In genomic region chr6:52993461-52993860, GRCh38 we compare ENCODE assay signal across 9 cellular contexts. TPM values are rescaled to one million over a fixed set of nuclear protein-coding genes. Genes with fewer than 3 reads are reported as not detected.
DNase-seq lines count a peak whose midpoint lies in the region; ATAC-seq, FAIRE-seq and TF ChIP-seq lines count a peak whose summit lies in the region.
"Had no signal": no experiment of that assay in that cellular context is flagged by ENCODE, and none has a peak within 500 bp of the region (broad histone marks: within the 10 kb centered on the region; RNA-seq: fewer than 3 reads in every experiment).

No MANE protein-coding gene starts in this region.

- H3K27me3 Mint-ChIP-seq in activated CD4-positive, alpha-beta T cell treated with anti-CD3 and anti-CD28 coated beads, Interleukin-2, amount 10 ng/mL, durations not matched to agents 24 days and 14 days, result peaks cover 10% of the 10 kb centered on the region
- peaks cover 7% of the 10 kb centered on the region for H3K27me3 Mint-ChIP-seq in activated CD4-positive, alpha-beta T cell treated with anti-CD3 and anti-CD28 coated beads, Interleukin-2, amount 10 ng/mL, durations not matched to agents 7 days and 5 days

- H3K4me3 ChIP-seq in K562 (no peak overlapping the region), suprapubic skin (peak overlapping the region; percentile 66), PC-9 (no peak overlapping the region)

- no peak for TF ChIP-seq POLR2A in K562 (conservative IDR thresholded peaks at IDR 0.05)
- TF ChIP-seq POLR2A in suprapubic skin (IDR thresholded peaks at IDR 0.05), result no peak

- peaks cover 7% of the 10 kb centered on the region for H3K9me3 Mint-ChIP-seq in activated CD4-positive, alpha-beta T cell treated with anti-CD3 and anti-CD28 coated beads, Interleukin-2, amount 10 ng/mL, durations not matched to agents 24 days and 14 days
- H3K9me3 Mint-ChIP-seq in activated CD4-positive, alpha-beta T cell treated with anti-CD3 and anti-CD28 coated beads, Interleukin-2, amount 10 ng/mL, durations not matched to agents 7 days and 5 days, result no peaks in the 10 kb centered on the region

- no peaks in the 10 kb centered on the region; a peak in 1 of 5 replicates for H3K27me3 ChIP-seq in K562 (ENCODE audit: control insufficient read depth in 2 of 2, insufficient read depth in 2 of 2, low read length in 2 of 2)
- no peaks in the 10 kb centered on the region for H3K27me3 ChIP-seq in layer of hippocampus (ENCODE audit: control insufficient read depth, insufficient read depth, low read length)
- H3K27me3 ChIP-seq in suprapubic skin, result no peaks in the 10 kb centered on the region
- H3K27me3 ChIP-seq in PC-9 (ENCODE audit: insufficient read depth, low read depth), result no peaks in the 10 kb centered on the region

- no peaks in the 10 kb centered on the region for H3K9me2 ChIP-seq in PC-9 (ENCODE audit: insufficient read depth)

- H3K79me2 ChIP-seq in K562 (ENCODE audit: control insufficient read depth, insufficient read depth, low read length) (no peaks in the 10 kb centered on the region), PC-9 (ENCODE audit: low read depth) (no peaks in the 10 kb centered on the region)

- CTCF ChIA-PET in activated CD4-positive, alpha-beta T cell treated with anti-CD3 and anti-CD28 coated beads, Interleukin-2, amount 10 ng/mL, durations not matched to agents 7 days and 5 days (lab: Charles Lee), result interaction anchor here (2.5 kb wide), 1 partner anchor 9 kb away, joined by 19 read pairs; no protein-coding TSS in a partner anchor
- CTCF ChIA-PET in K562 (lab: Yijun Ruan, JAX; ENCODE audit: low intra/inter-chr PET ratio) (no interaction called here), PC-9 (lab: Charles Lee) (interaction anchor here (0.7 kb wide), 1 partner anchor 39 kb away, joined by 3 read pairs; no protein-coding TSS in a partner anchor)

- no peak for DNase-seq in activated CD4-positive, alpha-beta T cell treated with anti-CD3 and anti-CD28 coated beads, Interleukin-2, amount 10 ng/mL, durations not matched to agents 24 days and 14 days
- DNase-seq in activated CD4-positive, alpha-beta T cell treated with anti-CD3 and anti-CD28 coated beads, Interleukin-2, amount 10 ng/mL, durations not matched to agents 7 days and 5 days, result no peak
- DNase-seq in K562 (ENCODE audit: extremely low read depth in 1 of 4, low spot score in 3 of 4) (no peak), suprapubic skin (ENCODE audit: low spot score in 2 of 2) (no peak), NCI-H1694 (lab: John Stamatoyannopoulos, UW) (no peak), PC-9 (no peak)
- DNase-seq: amniotic stem cell had no signal

- H3K4me1 Mint-ChIP-seq in activated CD4-positive, alpha-beta T cell treated with anti-CD3 and anti-CD28 coated beads, Interleukin-2, amount 10 ng/mL, durations not matched to agents 24 days and 14 days, result peaks cover 51% of the 10 kb centered on the region
- peaks cover 36% of the 10 kb centered on the region for H3K4me1 Mint-ChIP-seq in activated CD4-positive, alpha-beta T cell treated with anti-CD3 and anti-CD28 coated beads, Interleukin-2, amount 10 ng/mL, durations not matched to agents 7 days and 5 days

- ATAC-seq in K562 (no peak), HG03139 (IDR thresholded peaks at IDR 0.05; ENCODE audit: unreplicated experiment) (no peak)

- peak overlapping the region; percentile 94 for H3K4me3 Mint-ChIP-seq in activated CD4-positive, alpha-beta T cell treated with anti-CD3 and anti-CD28 coated beads, Interleukin-2, amount 10 ng/mL, durations not matched to agents 24 days and 14 days
- no peak overlapping the region for H3K4me3 Mint-ChIP-seq in activated CD4-positive, alpha-beta T cell treated with anti-CD3 and anti-CD28 coated beads, Interleukin-2, amount 10 ng/mL, durations not matched to agents 7 days and 5 days

- intact Hi-C loops in activated CD4-positive, alpha-beta T cell treated with anti-CD3 and anti-CD28 coated beads, Interleukin-2, amount 10 ng/mL, durations not matched to agents 24 days and 14 days (cut with micrococcal nuclease), result loop anchor here (5.0 to 10.0 kb wide), 5 partner anchors 341 to 836 kb away; partner anchors contain the start of gene GCLC
- intact Hi-C loops in K562 (cut with micrococcal nuclease), result loop anchor here (10.0 kb wide), 1 partner anchor 269 kb away; no protein-coding TSS in a partner anchor
- intact Hi-C loops in PC-9 (cut with micrococcal nuclease; ENCODE audit: unreplicated experiment), result loop anchor here (5.0 kb wide), 1 partner anchor 86 kb away; the partner anchor contains the start of gene GSTA3

- no peak for TF ChIP-seq CTCF in K562 (IDR thresholded peaks at IDR 0.05 in 2 of 3, conservative IDR thresholded peaks at IDR 0.05 in 1 of 3; ENCODE audit: insufficient read depth in 2 of 3, low read depth in 1 of 3, low read length in 3 of 3)
- no peak for TF ChIP-seq CTCF in suprapubic skin (IDR thresholded peaks at IDR 0.05)
- TF ChIP-seq CTCF in PC-9 (conservative IDR thresholded peaks at IDR 0.05), result no peak

- H3K9ac ChIP-seq in K562 (ENCODE audit: insufficient read depth in 1 of 2, low read depth in 2 of 2, low read length in 2 of 2), result no peak overlapping the region

- POLR2A ChIA-PET in activated CD4-positive, alpha-beta T cell treated with anti-CD3 and anti-CD28 coated beads, Interleukin-2, amount 10 ng/mL, durations not matched to agents 7 days and 5 days (lab: Charles Lee), result interaction anchor here (0.7 to 1.0 kb wide), 2 partner anchors 8 to 10 kb away, joined by 3 to 4 read pairs; no protein-coding TSS in a partner anchor
- POLR2A ChIA-PET in K562 (lab: Yijun Ruan, JAX), result interaction anchor here (0.8 to 2.0 kb wide), 5 partner anchors 8 to 73 kb away, joined by 3 to 9 read pairs (median 4); partner anchors contain the start of gene FBXO9
- POLR2A ChIA-PET in PC-9 (lab: Charles Lee; ENCODE audit: unreplicated experiment), result interaction anchor here (0.6 to 0.7 kb wide), 2 partner anchors 29 to 62 kb away, joined by 3 to 4 read pairs; no protein-coding TSS in a partner anchor

- H2AFZ ChIP-seq in K562 (ENCODE audit: low read depth, low read length), result peak overlapping the region; percentile 91; the same call in 1 of the 2 replicates
- no peak overlapping the region for H2AFZ ChIP-seq in PC-9

- in situ Hi-C loops in K562 (cut with MboI), result loop anchor here (5.0 kb wide), 1 partner anchor 64 kb away; no protein-coding TSS in a partner anchor

- TF ChIP-seq EP300 in K562 (IDR thresholded peaks at IDR 0.05; ENCODE audit: low read length) (no peak), suprapubic skin (IDR thresholded peaks at IDR 0.05) (no peak)

- peaks cover 6% of the 10 kb centered on the region for H3F3A ChIP-seq in PC-9 (ENCODE audit: insufficient read depth, low read depth)

- H3K36me3 ChIP-seq in K562 (ENCODE audit: control insufficient read depth, insufficient read depth, low read length) (no peaks in the 10 kb centered on the region), suprapubic skin (peaks cover 3% of the 10 kb centered on the region), PC-9 (ENCODE audit: low read depth) (no peaks in the 10 kb centered on the region)

- FAIRE-seq in K562 (lab: Jason Lieb, UNC), result no peak

- BruUV-seq in K562 (replicated peaks; lab: Mats Ljungman, UMichigan) (no TSS peak), PC-9 (replicated peaks; lab: Mats Ljungman, UMichigan) (no TSS peak)

- no peaks in the 10 kb centered on the region for H3K9me3 ChIP-seq in K562 (replicated peaks; ENCODE audit: control insufficient read depth, insufficient read depth, low read depth, low read length)
- H3K9me3 ChIP-seq in suprapubic skin, result no peaks in the 10 kb centered on the region
- no peaks in the 10 kb centered on the region for H3K9me3 ChIP-seq in PC-9 (ENCODE audit: insufficient read depth, low read depth)

- peaks cover 28% of the 10 kb centered on the region for H3K36me3 Mint-ChIP-seq in activated CD4-positive, alpha-beta T cell treated with anti-CD3 and anti-CD28 coated beads, Interleukin-2, amount 10 ng/mL, durations not matched to agents 24 days and 14 days (ENCODE audit: low read depth)
- H3K36me3 Mint-ChIP-seq in activated CD4-positive, alpha-beta T cell treated with anti-CD3 and anti-CD28 coated beads, Interleukin-2, amount 10 ng/mL, durations not matched to agents 7 days and 5 days (ENCODE audit: low read depth), result peaks cover 2% of the 10 kb centered on the region

- H3K27ac ChIP-seq in K562 (ENCODE audit: extremely low read depth, low read depth, low read length) (no peak overlapping the region), layer of hippocampus (ENCODE audit: low read depth, low read length) (peak overlapping the region; percentile 96), suprapubic skin (peak overlapping the region; percentile 88), PC-9 (no peak overlapping the region)

- H3K4me2 ChIP-seq in K562 (ENCODE audit: insufficient read depth, low read length), result no peak overlapping the region
- H3K4me2 ChIP-seq in PC-9, result no peak overlapping the region

- TF ChIP-seq RAD21 in K562 (CRISPR knock-in tag; conservative IDR thresholded peaks at IDR 0.05 in 1 of 2, IDR thresholded peaks at IDR 0.05 in 1 of 2), result no peak

- 34% methylated on average over 2 of the region's 2 CpGs for WGBS in K562 (ENCODE audit: insufficient coverage, low coverage, missing lambda C conversion rate)
- WGBS in suprapubic skin, result 23% methylated on average over 2 of the region's 2 CpGs

- H4K20me1 ChIP-seq in K562 (replicated peaks; ENCODE audit: control insufficient read depth, insufficient read depth, low read length) (no peaks in the 10 kb centered on the region), PC-9 (ENCODE audit: insufficient read depth) (no peaks in the 10 kb centered on the region)

- H3K4me1 ChIP-seq in K562 (replicated peaks in 1 of 2; ENCODE audit: control insufficient read depth in 2 of 2, insufficient read depth in 2 of 2, low read length in 2 of 2), result peaks cover 0 to 10% of the 10 kb centered on the region in 2 experiments; a peak in 3 of 5 replicates
- H3K4me1 ChIP-seq in suprapubic skin, result peaks cover 24% of the 10 kb centered on the region
- H3K4me1 ChIP-seq in PC-9 (replicated peaks; ENCODE audit: insufficient read depth), result peaks cover 39% of the 10 kb centered on the region

- peak overlapping the region; percentile 79 for H3K27ac Mint-ChIP-seq in activated CD4-positive, alpha-beta T cell treated with anti-CD3 and anti-CD28 coated beads, Interleukin-2, amount 10 ng/mL, durations not matched to agents 24 days and 14 days
- H3K27ac Mint-ChIP-seq in activated CD4-positive, alpha-beta T cell treated with anti-CD3 and anti-CD28 coated beads, Interleukin-2, amount 10 ng/mL, durations not matched to agents 7 days and 5 days, result no peak overlapping the region

- H3K9me1 ChIP-seq in K562 (ENCODE audit: control insufficient read depth, insufficient read depth, low read length), result no peaks in the 10 kb centered on the region

RNA-seq across cellular contexts. Expression of gene GSTA4, which starts 1.6 kb away (rescaled TPM):
- total RNA-seq in activated CD4-positive, alpha-beta T cell treated with anti-CD3 and anti-CD28 coated beads, Interleukin-2, amount 10 ng/mL, durations not matched to agents 24 days and 14 days, result 28.7 and 32.1 TPM in 2 replicates
- 1 to 10 TPM; 4.8 to 6.1 TPM for total RNA-seq in activated CD4-positive, alpha-beta T cell treated with anti-CD3 and anti-CD28 coated beads, Interleukin-2, amount 10 ng/mL, durations not matched to agents 7 days and 5 days
- total RNA-seq in K562 (2011; cell fraction: chromatin; rRNA removed; ENCODE audit: low replicate concordance), result 0.67 and 2.1 TPM in 2 replicates
- total RNA-seq in K562 (2011; cell fraction: nucleolus; rRNA removed), result 0.17 and 1.1 TPM in 2 replicates
- 2.0 and 3.2 TPM in 2 replicates for total RNA-seq in K562 (2011; cell fraction: nucleoplasm; rRNA removed)
- total RNA-seq in K562 (2014; rRNA removed) (1.3 and 1.5 TPM in 2 replicates), K562 (2014; rRNA removed; fragmentation: Illumina TruSeq; extraction: Trizol) (1.7 and 2.0 TPM in 2 replicates), K562 (2015; rRNA removed; fragmentation: Illumina TruSeq; extraction: Trizol) (0.98 and 1.7 TPM in 2 replicates), K562 (2021) (0.89 and 1.4 TPM in 2 replicates), suprapubic skin (100 to 1,000 TPM; 108 to 164 (median 132) TPM), PC-9 (2021) (2.5 and 3.4 TPM in 2 replicates)
- polyA plus RNA-seq in K562 (2011; rRNA removed) (3.1 and 3.4 TPM in 2 replicates), K562 (2014; fragmentation: Illumina TruSeq; extraction: Trizol) (2.4 and 2.8 TPM in 2 replicates), K562 (2014; fragmentation: Nextera tagmentation; extraction: Ambion mirVana) (1 to 10 TPM; 2.6 to 4.0 TPM), K562 (2014; rRNA removed) (2.0 and 2.6 TPM in 2 replicates)
- 0.75 and 2.1 TPM in 2 replicates for polyA plus RNA-seq in K562 (2011; cell fraction: cytosol; rRNA removed)
- 1.1 and 3.3 TPM in 2 replicates for polyA plus RNA-seq in K562 (2011; cell fraction: nucleus; rRNA removed)
- polyA plus RNA-seq in K562 (2012), result 1.6 and 1.8 TPM in 2 replicates
- 1.1 and 1.2 TPM in 2 replicates for polyA minus RNA-seq in K562 (2011; rRNA and poly(A)+ RNA removed)
- polyA minus RNA-seq in K562 (2011; cell fraction: cytosol; rRNA and poly(A)+ RNA removed), result 0.76 and 1.0 TPM in 2 replicates
- 0.89 and 0.94 TPM in 2 replicates for polyA minus RNA-seq in K562 (2011; cell fraction: nucleus; rRNA and poly(A)+ RNA removed)

Comparison
In these comparisons a context has a peak if more than half of its experiments do, and no peak if none do; other contexts are left out.
1. H3K27ac ChIP-seq: peak in layer of hippocampus (single experiment) and suprapubic skin (single experiment); none in K562 (single experiment) and PC-9 (single experiment).